ENCODE assay signal across 8 cellular contexts in genomic region chr11:43358308-43358669, GRCh38. TPM values are rescaled to one million over a fixed set of nuclear protein-coding genes. Genes with fewer than 3 reads are reported as not detected.
DNase-seq lines count a peak whose midpoint lies in the region; ATAC-seq and TF ChIP-seq lines count a peak whose summit lies in the region.

No MANE protein-coding gene starts in this region.

- peaks cover 6% of the 10 kb centered on the region for H3K79me1 ChIP-seq in trophoblast cell (ENCODE audit: low read length)

- H3K14ac ChIP-seq in trophoblast cell (ENCODE audit: low read length) = no peak overlapping the region

- peak overlapping the region; percentile 99 for H2AFZ ChIP-seq in trophoblast cell (ENCODE audit: insufficient read depth, low read length, poor library complexity)

- TF ChIP-seq POLR2A in Peyer's patch (IDR thresholded peaks at IDR 0.05) = no peak
- TF ChIP-seq POLR2A in esophagus muscularis mucosa (IDR thresholded peaks at IDR 0.05; ENCODE audit: low read depth) = no peak

- H3K4me3 ChIP-seq in Peyer's patch (peak overlapping the region; percentile 73 to 97 (median 93)), esophagus muscularis mucosa (peak overlapping the region; percentile 68 to 100 (median 85)), trophoblast cell (ENCODE audit: low read depth, low read length) (peak overlapping the region; percentile 62)

- H3K79me2 ChIP-seq in trophoblast cell (ENCODE audit: control insufficient read depth, insufficient read depth, low read length, poor library complexity) = peaks cover 7% of the 10 kb centered on the region

- H3K23ac ChIP-seq in trophoblast cell (ENCODE audit: low read length) = no peak overlapping the region

- H2BK120ac ChIP-seq in trophoblast cell (ENCODE audit: insufficient read depth, low read length, poor library complexity) = no peak overlapping the region

- TF ChIP-seq CTCF in Peyer's patch (IDR thresholded peaks at IDR 0.05) (no peak), esophagus muscularis mucosa (IDR thresholded peaks at IDR 0.05) (no peak), omental fat pad (IDR thresholded peaks at IDR 0.05) (no peak)

- H3K36me3 ChIP-seq in Peyer's patch (no peaks in the 10 kb centered on the region), esophagus muscularis mucosa (peaks cover 0 to 7% (median 0%) of the 10 kb centered on the region in 4 donors), trophoblast cell (ENCODE audit: control insufficient read depth in 1 of 2, insufficient read depth in 2 of 2, low read length in 2 of 2) (no peaks in the 10 kb centered on the region)

- H3K27ac ChIP-seq in Peyer's patch (peak overlapping the region; percentile 84 to 94 (median 90)), esophagus muscularis mucosa (replicated peaks in 1 of 4) (peak overlapping the region; percentile 82 to 91 (median 86)), trophoblast cell (ENCODE audit: low read depth, low read length) (no peak overlapping the region)

- H2AK5ac ChIP-seq in trophoblast cell (ENCODE audit: low read length) = no peak overlapping the region

- peaks cover 0 to 23% (median 8%) of the 10 kb centered on the region in 4 donors for H3K4me1 ChIP-seq in Peyer's patch
- H3K4me1 ChIP-seq in esophagus muscularis mucosa = peaks cover 13 to 44% (median 39%) of the 10 kb centered on the region in 4 donors
- H3K4me1 ChIP-seq in trophoblast cell (ENCODE audit: control insufficient read depth in 1 of 2, insufficient read depth in 2 of 2, low read length in 2 of 2) = peaks cover 0 to 1% of the 10 kb centered on the region in 2 experiments

- H3K18ac ChIP-seq in trophoblast cell (ENCODE audit: low read length) = no peak overlapping the region

- H2BK12ac ChIP-seq in trophoblast cell (ENCODE audit: low read length) = no peak overlapping the region

- in situ Hi-C loops in G401 (cut with HindIII; ENCODE audit: low sequenced_read_pairs) = no loop called here

- no peak overlapping the region for H2BK5ac ChIP-seq in trophoblast cell (ENCODE audit: low read depth, low read length, poor library complexity)

- ATAC-seq in GM19395 (IDR thresholded peaks at IDR 0.05; ENCODE audit: unreplicated experiment) = peak; percentile 11
- no peak for ATAC-seq in omental fat pad (ENCODE audit: low FRiP score)
- ATAC-seq in GM21381 (IDR thresholded peaks at IDR 0.05; ENCODE audit: unreplicated experiment) = no peak

- H3K27me3 ChIP-seq in Peyer's patch (no peaks in the 10 kb centered on the region), esophagus muscularis mucosa (no peaks in the 10 kb centered on the region), trophoblast cell (ENCODE audit: insufficient read depth, low read length) (no peaks in the 10 kb centered on the region)

- no peak overlapping the region for H4K91ac ChIP-seq in trophoblast cell (ENCODE audit: low read depth, low read length)

- WGBS in esophagus muscularis mucosa = 1% methylated on average over 7 of the region's 7 CpGs
- no CpG with 5 or more reads among the region's 7 CpGs for WGBS in trophoblast cell (ENCODE audit: extremely low coverage, insufficient coverage, insufficient read length)

- no peak for TF ChIP-seq EP300 in esophagus muscularis mucosa (IDR thresholded peaks at IDR 0.05)

- intact Hi-C loops in esophagus muscularis mucosa (cut with DNase I) = loop anchor here (5.0 kb wide), 1 partner anchor 46 kb away; the partner anchor contains the start of gene API5

- peak overlapping the region; percentile 88 for H4K8ac ChIP-seq in trophoblast cell (ENCODE audit: low read depth, low read length)

- no peaks in the 10 kb centered on the region for H3K9me3 ChIP-seq in Peyer's patch
- no peaks in the 10 kb centered on the region for H3K9me3 ChIP-seq in esophagus muscularis mucosa
- H3K9me3 ChIP-seq in trophoblast cell (ENCODE audit: insufficient read depth, low read depth, low read length) = no peaks in the 10 kb centered on the region

- H3K4ac ChIP-seq in trophoblast cell (ENCODE audit: low read depth, low read length) = no peak overlapping the region

- H3K9ac ChIP-seq in trophoblast cell (ENCODE audit: low read length) = no peak overlapping the region

- peak overlapping the region; percentile 98 for H3K4me2 ChIP-seq in trophoblast cell (ENCODE audit: low read length)

- no peak overlapping the region for H4K12ac ChIP-seq in trophoblast cell (ENCODE audit: low read depth, low read length)

- DNase-seq in Peyer's patch (no peak), esophagus muscularis mucosa (ENCODE audit: extremely low spot score) (no peak), trophoblast cell (peak in 1 of 2 donors; percentile 24), omental fat pad (ENCODE audit: low spot score) (no peak), activated gamma-delta T cell treated with Interleukin-2 at 50 U/mL for 16 hours (no peak), G401 (ENCODE audit: low spot score) (no peak)

RNA-seq across cellular contexts. Expression of gene TTC17, which starts 0.4 kb away (rescaled TPM):
- total RNA-seq in Peyer's patch (100 to 1,000 TPM; 157 to 295 (median 248) TPM), esophagus muscularis mucosa (10 to 100 TPM; 45.3 to 73.5 (median 56.1) TPM), omental fat pad (100 to 1,000 TPM in 2 of 4 donors, 10 to 100 TPM in 2; 78.4 to 180 (median 97.9) TPM)
- 40.2 and 44.1 TPM in 2 replicates for polyA plus RNA-seq in trophoblast cell (2013)
- 23.3 and 40.2 TPM in 2 replicates for total RNA-seq in G401 (2014; rRNA removed; shearing (Covaris generic))

RNA-seq across cellular contexts. Expression of gene API5, which starts 46.5 kb away (rescaled TPM):
- total RNA-seq in Peyer's patch (10 to 100 TPM; 54.9 to 71.8 (median 66.5) TPM), esophagus muscularis mucosa (100 to 1,000 TPM in 1 of 4 donors, 10 to 100 TPM in 3; 84.4 to 105 (median 91.9) TPM), omental fat pad (10 to 100 TPM; 54.9 to 90.1 (median 62.7) TPM)
- 69.6 and 72.5 TPM in 2 replicates for polyA plus RNA-seq in trophoblast cell (2013)
- 17.0 and 20.4 TPM in 2 replicates for total RNA-seq in G401 (2014; rRNA removed; shearing (Covaris generic))
